Comparison of ENCODE assay signal across 13 cellular contexts in the genomic region with DNA sequence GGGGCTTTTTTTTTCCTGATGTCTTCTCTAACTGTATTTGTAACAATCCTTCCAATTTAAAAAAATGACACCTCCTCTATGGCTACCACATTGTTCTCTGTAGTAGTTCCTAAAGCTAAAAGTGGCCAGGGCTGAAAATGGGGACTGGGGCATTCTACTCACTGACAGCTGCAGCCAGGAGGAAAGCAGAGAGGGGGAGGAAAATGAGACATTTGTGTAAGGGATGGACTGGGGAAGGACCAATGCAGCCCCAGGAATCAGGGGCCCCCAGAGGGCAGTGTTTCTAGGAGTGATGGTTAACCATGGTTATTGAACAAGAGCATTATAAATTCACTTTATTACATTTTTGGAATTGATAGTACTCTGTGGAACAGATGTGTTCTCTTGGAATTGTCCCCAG. TPM values are rescaled to one million over a fixed set of nuclear protein-coding genes. Genes with fewer than 3 reads are reported as not detected.
DNase-seq lines count a peak whose midpoint lies in the region; ATAC-seq, FAIRE-seq and TF ChIP-seq lines count a peak whose summit lies in the region.
"Had no signal": no experiment of that assay in that cellular context is flagged by ENCODE, and none has a peak within 500 bp of the region (broad histone marks: within the 10 kb centered on the region; RNA-seq: fewer than 3 reads in every experiment).

No MANE protein-coding gene starts in this region.

- CTCF ChIA-PET in activated CD4-positive, alpha-beta memory T cell treated with anti-CD3 and anti-CD28 coated beads, Interleukin-2, amount 10 ng/mL, durations not matched to agents 7 days and 5 days (lab: Charles Lee): interaction anchor here (0.9 to 2.2 kb wide), 6 partner anchors 10 to 46 kb away, joined by 3 to 15 read pairs (median 6); no protein-coding TSS in a partner anchor

- peak overlapping the region; percentile 97 for H3K27ac Mint-ChIP-seq in activated CD4-positive, alpha-beta memory T cell treated with anti-CD3 and anti-CD28 coated beads, Interleukin-2, amount 10 ng/mL, durations not matched to agents 7 days and 5 days
- peak overlapping the region; percentile 94 to 99 (median 98) for H3K27ac Mint-ChIP-seq in immature natural killer cell
- H3K27ac Mint-ChIP-seq: neural progenitor cell had no signal

- TF ChIP-seq POLR2A in upper lobe of left lung (IDR thresholded peaks at IDR 0.05): no peak

- H3K9me3 Mint-ChIP-seq in activated CD4-positive, alpha-beta memory T cell treated with anti-CD3 and anti-CD28 coated beads, Interleukin-2, amount 10 ng/mL, durations not matched to agents 7 days and 5 days: no peaks in the 10 kb centered on the region
- peaks cover 0 to 6% (median 1%) of the 10 kb centered on the region in 6 donors for H3K9me3 Mint-ChIP-seq in immature natural killer cell
- H3K9me3 Mint-ChIP-seq: neural progenitor cell had no signal

- DNase-seq in heart right ventricle (no peak), left ventricle myocardium superior (no peak), immature natural killer cell (no peak), upper lobe of left lung (no peak), frontal cortex (ENCODE audit: low spot score in 2 of 2) (no peak)
- no peak for DNase-seq in activated CD4-positive, alpha-beta memory T cell treated with anti-CD3 and anti-CD28 coated beads, Interleukin-2, amount 10 ng/mL, durations not matched to agents 7 days and 5 days

- H3K27ac ChIP-seq in heart right ventricle: peak overlapping the region in 7 of 10 donors; percentile 29 to 94 (median 90)
- H3K27ac ChIP-seq in upper lobe of left lung: peak overlapping the region in 3 of 4 donors; percentile 4 to 85 (median 55)
- H3K27ac ChIP-seq: neural progenitor cell had no signal

- peaks cover 2% of the 10 kb centered on the region for H3K27me3 Mint-ChIP-seq in activated CD4-positive, alpha-beta memory T cell treated with anti-CD3 and anti-CD28 coated beads, Interleukin-2, amount 10 ng/mL, durations not matched to agents 7 days and 5 days
- H3K27me3 Mint-ChIP-seq in immature natural killer cell (ENCODE audit: low read depth in 3 of 3): peaks cover 25 to 37% (median 27%) of the 10 kb centered on the region in 3 donors

- peak overlapping the region; percentile 36 for H3K4me3 Mint-ChIP-seq in activated CD4-positive, alpha-beta memory T cell treated with anti-CD3 and anti-CD28 coated beads, Interleukin-2, amount 10 ng/mL, durations not matched to agents 7 days and 5 days
- peak overlapping the region; percentile 60 to 95 (median 91) for H3K4me3 Mint-ChIP-seq in immature natural killer cell
- H3K4me3 Mint-ChIP-seq: neural progenitor cell had no signal

- H3K4me1 ChIP-seq in heart right ventricle (peaks cover 4 to 84% (median 59%) of the 10 kb centered on the region in 9 donors), upper lobe of left lung (peaks cover 42 to 69% (median 60%) of the 10 kb centered on the region in 4 donors)

- no peaks in the 10 kb centered on the region for H3K27me3 ChIP-seq in heart right ventricle
- H3K27me3 ChIP-seq in upper lobe of left lung: no peaks in the 10 kb centered on the region
- H3K27me3 ChIP-seq: neural progenitor cell had no signal

- intact Hi-C loops in heart right ventricle (cut with DNase I) (no loop called here), left ventricle myocardium superior (cut with micrococcal nuclease) (no loop called here)

- TF ChIP-seq CTCF in heart right ventricle (IDR thresholded peaks at IDR 0.05) (peak in 1 of 9 donors; percentile 5), upper lobe of left lung (IDR thresholded peaks at IDR 0.05) (no peak)

- H3K36me3 ChIP-seq in heart right ventricle: peaks cover 0 to 3% (median 0%) of the 10 kb centered on the region in 9 donors
- H3K36me3 ChIP-seq in upper lobe of left lung: no peaks in the 10 kb centered on the region
- H3K36me3 ChIP-seq: neural progenitor cell had no signal

- no peak for ATAC-seq in heart right ventricle
- ATAC-seq in left ventricle myocardium superior: no peak
- no peak for ATAC-seq in upper lobe of left lung (ENCODE audit: low FRiP score in 2 of 2)
- no peak for ATAC-seq in GM21576 (IDR thresholded peaks at IDR 0.05; ENCODE audit: unreplicated experiment)
- no peak for ATAC-seq in HG03196 (IDR thresholded peaks at IDR 0.05; ENCODE audit: unreplicated experiment)

- H3K4me1 Mint-ChIP-seq in activated CD4-positive, alpha-beta memory T cell treated with anti-CD3 and anti-CD28 coated beads, Interleukin-2, amount 10 ng/mL, durations not matched to agents 7 days and 5 days: peaks cover 90% of the 10 kb centered on the region
- H3K4me1 Mint-ChIP-seq in immature natural killer cell: peaks cover 96 to 100% of the 10 kb centered on the region in 2 donors

- no peak for TF ChIP-seq EP300 in upper lobe of left lung (IDR thresholded peaks at IDR 0.05)

- no peaks in the 10 kb centered on the region for H3K9me3 ChIP-seq in heart right ventricle
- no peaks in the 10 kb centered on the region for H3K9me3 ChIP-seq in upper lobe of left lung

- no peak for FAIRE-seq in frontal cortex (lab: Jason Lieb, UNC)
- FAIRE-seq: islet of Langerhans, RCC 7860, TTC549 had no signal

- POLR2A ChIA-PET in activated CD4-positive, alpha-beta memory T cell treated with anti-CD3 and anti-CD28 coated beads, Interleukin-2, amount 10 ng/mL, durations not matched to agents 7 days and 5 days (lab: Charles Lee): interaction anchor here (1.6 to 16.0 kb wide), 2 partner anchors 16 to 18 kb away, joined by 4 to 715 read pairs; no protein-coding TSS in a partner anchor

- peaks cover 44% of the 10 kb centered on the region for H3K36me3 Mint-ChIP-seq in activated CD4-positive, alpha-beta memory T cell treated with anti-CD3 and anti-CD28 coated beads, Interleukin-2, amount 10 ng/mL, durations not matched to agents 7 days and 5 days (ENCODE audit: low read depth)
- H3K36me3 Mint-ChIP-seq in immature natural killer cell: peaks cover 3 to 11% (median 4%) of the 10 kb centered on the region in 3 donors

- H3K4me3 ChIP-seq in heart right ventricle (no peak overlapping the region), upper lobe of left lung (no peak overlapping the region)
- H3K4me3 ChIP-seq: neural progenitor cell had no signal

RNA-seq across cellular contexts. Expression of a gene that starts 34.3 kb away (rescaled TPM):
- total RNA-seq in heart right ventricle: 1 to 10 TPM in 9 of 10 donors, under 1 TPM in 1; 0.30 to 7.2 (median 2.6) TPM
- polyA plus RNA-seq in heart right ventricle: 1 to 10 TPM; 3.8 to 4.5 TPM
- total RNA-seq in left ventricle myocardium superior: 3.9 TPM
- not detected for total RNA-seq in activated CD4-positive, alpha-beta memory T cell treated with anti-CD3 and anti-CD28 coated beads, Interleukin-2, amount 10 ng/mL, durations not matched to agents 7 days and 5 days
- polyA plus RNA-seq in immature natural killer cell: not detected
- total RNA-seq in upper lobe of left lung: under 1 TPM in 2 of 6 donors, not detected in 4; 0.30 to 0.39 TPM
- under 0.01 TPM for total RNA-seq in frontal cortex
- total RNA-seq: G401 had no signal
